21 cellular contexts compared by ENCODE assay signal in genomic region chr4:151573474-151573873, GRCh38.
DNase-seq lines count a peak whose midpoint lies in the region; ATAC-seq, FAIRE-seq and TF ChIP-seq lines count a peak whose summit lies in the region.
"Had no signal": no experiment of that assay in that cellular context is flagged by ENCODE, and none has a peak within 500 bp of the region (broad histone marks: within the 10 kb centered on the region; RNA-seq: fewer than 3 reads in every experiment).

No MANE protein-coding gene starts in this region.

- H3K9me3 Mint-ChIP-seq in activated naive CD4-positive, alpha-beta T cell treated with anti-CD3 and anti-CD28 coated beads for 36 hours: no peaks in the 10 kb centered on the region

- no peak overlapping the region for H3K27ac ChIP-seq in trophoblast cell (ENCODE audit: low read depth, low read length)
- H3K27ac ChIP-seq: SJCRH30 had no signal

- no peak overlapping the region for H2AFZ ChIP-seq in trophoblast cell (ENCODE audit: insufficient read depth, low read length, poor library complexity)

- H2BK120ac ChIP-seq in trophoblast cell (ENCODE audit: insufficient read depth, low read length, poor library complexity): no peak overlapping the region

- no peak overlapping the region for H4K91ac ChIP-seq in trophoblast cell (ENCODE audit: low read depth, low read length)

- H3K4me3 Mint-ChIP-seq in activated naive CD4-positive, alpha-beta T cell treated with anti-CD3 and anti-CD28 coated beads for 36 hours: no peak overlapping the region
- H3K4me3 Mint-ChIP-seq: B cell had no signal

- H3K36me3 Mint-ChIP-seq in activated naive CD4-positive, alpha-beta T cell treated with anti-CD3 and anti-CD28 coated beads for 36 hours (ENCODE audit: low read depth): peaks cover 2% of the 10 kb centered on the region

- H2BK12ac ChIP-seq in trophoblast cell (ENCODE audit: low read length): no peak overlapping the region

- no peak for TF ChIP-seq CTCF in bronchial epithelial cell (IDR thresholded peaks at IDR 0.05; ENCODE audit: insufficient read depth, low read length, severe bottlenecking)

- no peak overlapping the region for H4K8ac ChIP-seq in trophoblast cell (ENCODE audit: low read depth, low read length)

- peaks cover 7% of the 10 kb centered on the region for H3K27me3 Mint-ChIP-seq in activated naive CD4-positive, alpha-beta T cell treated with anti-CD3 and anti-CD28 coated beads for 36 hours (ENCODE audit: low read depth)

- H3K4me1 ChIP-seq in trophoblast cell (ENCODE audit: control insufficient read depth in 1 of 2, insufficient read depth in 2 of 2, low read length in 2 of 2): peaks cover 6 to 10% of the 10 kb centered on the region in 2 experiments
- H3K4me1 ChIP-seq: HAP-1, SJCRH30 had no signal

- H3K4me2 ChIP-seq in trophoblast cell (ENCODE audit: low read length): no peak overlapping the region

- no peaks in the 10 kb centered on the region for H3K79me2 ChIP-seq in trophoblast cell (ENCODE audit: control insufficient read depth, insufficient read depth, low read length, poor library complexity)

- FAIRE-seq in bronchial epithelial cell (lab: Jason Lieb, UNC): no peak
- FAIRE-seq: HTR-8/SVneo had no signal

- no peak overlapping the region for H3K27ac Mint-ChIP-seq in activated naive CD4-positive, alpha-beta T cell treated with anti-CD3 and anti-CD28 coated beads for 36 hours
- H3K27ac Mint-ChIP-seq: B cell had no signal

- ATAC-seq in esophagus mucosa (peak; percentile 46), HG02981 (IDR thresholded peaks at IDR 0.05; ENCODE audit: unreplicated experiment) (no peak), GM21367 (IDR thresholded peaks at IDR 0.05; ENCODE audit: unreplicated experiment) (no peak)

- H3K36me3 ChIP-seq in bronchial epithelial cell (ENCODE audit: control insufficient read depth, insufficient read depth, low read length): no peaks in the 10 kb centered on the region
- H3K36me3 ChIP-seq in trophoblast cell (ENCODE audit: control insufficient read depth in 1 of 2, insufficient read depth in 2 of 2, low read length in 2 of 2): no peaks in the 10 kb centered on the region
- H3K36me3 ChIP-seq: HAP-1, SJCRH30 had no signal

- in situ Hi-C loops in G401 (cut with HindIII; ENCODE audit: low sequenced_read_pairs): no loop called here

- no peak overlapping the region for H3K9ac ChIP-seq in trophoblast cell (ENCODE audit: low read length)

- H4K12ac ChIP-seq in trophoblast cell (ENCODE audit: low read depth, low read length): no peak overlapping the region

- no peak overlapping the region for H3K18ac ChIP-seq in trophoblast cell (ENCODE audit: low read length)

- no CpG with 5 or more reads among the region's 2 CpGs for WGBS in trophoblast cell (ENCODE audit: extremely low coverage, insufficient coverage, insufficient read length)

- intact Hi-C loops in activated naive CD4-positive, alpha-beta T cell treated with anti-CD3 and anti-CD28 coated beads for 36 hours (cut with micrococcal nuclease): no loop called here

- peak; percentile 65 for DNase-seq in G401 (ENCODE audit: low spot score)
- DNase-seq in bronchial epithelial cell (ENCODE audit: low read depth): peak; percentile 21
- no peak for DNase-seq in trophoblast cell
- DNase-seq in activated naive CD4-positive, alpha-beta T cell treated with anti-CD3 and anti-CD28 coated beads for 36 hours: no peak
- DNase-seq in DMS153 treated with DMSO at 0.1 percent for 48 hours (lab: John Stamatoyannopoulos, UW; ENCODE audit: unreplicated experiment): no peak
- DNase-seq: COR-L47, DMS 273 treated with DMSO at 0.1 percent for 48 hours, GDM1, IMR-90, NCI-H1436, NCI-H1930, NCI-H2171 treated with DMSO at 0.1 percent for 48 hours, NCI-H446 treated with DMSO at 0.1 percent for 48 hours, OCI-M1, SJCRH30 had no signal

- no peaks in the 10 kb centered on the region for H3K27me3 ChIP-seq in bronchial epithelial cell (ENCODE audit: control insufficient read depth, insufficient read depth, low read length)
- no peaks in the 10 kb centered on the region for H3K27me3 ChIP-seq in trophoblast cell (ENCODE audit: insufficient read depth, low read length)
- H3K27me3 ChIP-seq: SJCRH30 had no signal

- H3K14ac ChIP-seq in trophoblast cell (ENCODE audit: low read length): no peak overlapping the region

- H3K4me3 ChIP-seq in bronchial epithelial cell (ENCODE audit: low read depth, low read length) (no peak overlapping the region), trophoblast cell (ENCODE audit: low read depth, low read length) (no peak overlapping the region)
- H3K4me3 ChIP-seq: HAP-1, SJCRH30 had no signal

- peak overlapping the region; percentile 12 for H3K23ac ChIP-seq in trophoblast cell (ENCODE audit: low read length)

- CTCF ChIA-PET in activated naive CD4-positive, alpha-beta T cell treated with anti-CD3 and anti-CD28 coated beads for 36 hours (lab: Charles Lee): no interaction called here

- peaks cover 2% of the 10 kb centered on the region for H3K79me1 ChIP-seq in trophoblast cell (ENCODE audit: low read length)

- no peak overlapping the region for H2AK5ac ChIP-seq in trophoblast cell (ENCODE audit: low read length)

- no peak overlapping the region for H2BK5ac ChIP-seq in trophoblast cell (ENCODE audit: low read depth, low read length, poor library complexity)

- no peak overlapping the region for H3K4ac ChIP-seq in trophoblast cell (ENCODE audit: low read depth, low read length)

- peaks cover 2% of the 10 kb centered on the region for H3K9me3 ChIP-seq in trophoblast cell (ENCODE audit: insufficient read depth, low read depth, low read length)
- H3K9me3 ChIP-seq: HAP-1, SJCRH30 had no signal

- H3K4me1 Mint-ChIP-seq in activated naive CD4-positive, alpha-beta T cell treated with anti-CD3 and anti-CD28 coated beads for 36 hours (ENCODE audit: low read depth): no peaks in the 10 kb centered on the region
- H3K4me1 Mint-ChIP-seq: B cell had no signal

Comparison
In these comparisons a context has a peak if more than half of its experiments do, and no peak if none do; other contexts are left out.
1. DNase-seq: peak in G401 (single experiment) and bronchial epithelial cell (single experiment); none in trophoblast cell (0 of 2), activated naive CD4-positive, alpha-beta T cell treated with anti-CD3 and anti-CD28 coated beads for 36 hours (single experiment) and DMS153 treated with DMSO at 0.1 percent for 48 hours (single experiment).